In the genomic region with DNA sequence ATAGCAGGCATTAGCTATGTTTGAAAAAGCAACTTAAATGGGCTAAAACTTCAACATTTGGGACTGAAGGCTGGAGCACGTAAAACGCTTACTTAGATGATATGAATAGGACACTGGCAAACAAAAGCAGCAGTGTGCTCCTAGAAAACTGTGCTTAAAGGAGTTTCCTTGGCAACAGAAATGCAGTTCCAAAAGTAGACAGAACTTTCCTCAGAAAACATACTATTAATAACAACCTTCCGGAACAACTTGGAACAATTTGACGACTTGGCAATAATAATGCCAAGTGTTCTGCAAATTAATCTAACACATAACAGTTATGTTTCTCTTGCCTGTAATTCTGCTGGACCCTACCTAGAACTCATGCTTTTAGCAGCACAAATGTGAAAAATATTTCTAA, we compare ENCODE assay signal across 10 cellular contexts.
DNase-seq lines count a peak whose midpoint lies in the region; ATAC-seq and TF ChIP-seq lines count a peak whose summit lies in the region.
"Had no signal": no experiment of that assay in that cellular context is flagged by ENCODE, and none has a peak within 500 bp of the region (broad histone marks: within the 10 kb centered on the region; RNA-seq: fewer than 3 reads in every experiment).

No MANE protein-coding gene starts in this region.

- ATAC-seq in psoas muscle (peak in 1 of 4 donors; percentile 29), HG03175 (IDR thresholded peaks at IDR 0.05; ENCODE audit: unreplicated experiment) (no peak)

- H3K27me3 Mint-ChIP-seq in chondrocyte (ENCODE audit: low read depth) (no peaks in the 10 kb centered on the region), endothelial cell (ENCODE audit: unreplicated experiment) (no peaks in the 10 kb centered on the region)

- DNase-seq in AG20443 (ENCODE audit: low spot score) = peak; percentile 21
- DNase-seq in chondrocyte (ENCODE audit: low spot score) = no peak
- DNase-seq in psoas muscle = no peak
- DNase-seq in NCI-H226 = no peak
- no peak for DNase-seq in mesenteric fat pad (ENCODE audit: low spot score)
- DNase-seq in endothelial cell (ENCODE audit: low spot score) = no peak
- DNase-seq: NCI-H2029 had no signal

- peaks cover 0 to 7% of the 10 kb centered on the region in 2 donors for H3K36me3 ChIP-seq in psoas muscle (ENCODE audit: insufficient read depth in 1 of 2, low read depth in 1 of 2)

- H3K36me3 Mint-ChIP-seq in chondrocyte (ENCODE audit: low read depth) (no peaks in the 10 kb centered on the region), endothelial cell (ENCODE audit: low read depth, unreplicated experiment) (no peaks in the 10 kb centered on the region)

- H3K4me1 ChIP-seq in psoas muscle = peaks cover 41% of the 10 kb centered on the region

- H3K27ac ChIP-seq in layer of hippocampus (ENCODE audit: low read depth, low read length) (peak overlapping the region; percentile 54), psoas muscle (peak overlapping the region; percentile 48)

- H3K9me3 ChIP-seq in psoas muscle = no peaks in the 10 kb centered on the region

- H3K9me3 Mint-ChIP-seq in chondrocyte (ENCODE audit: low read depth) (no peaks in the 10 kb centered on the region), endothelial cell (ENCODE audit: unreplicated experiment) (no peaks in the 10 kb centered on the region)

- no peak overlapping the region for H3K4me3 ChIP-seq in psoas muscle

- intact Hi-C loops in psoas muscle (cut with DNase I) = loop anchor here (10.0 kb wide), 2 partner anchors 108 to 128 kb away; no protein-coding TSS in a partner anchor

- WGBS in psoas muscle, 3 donors = 5 to 16% (median 7%) methylated on average over 4 of the region's 4 CpGs

- peaks cover 47% of the 10 kb centered on the region for H3K4me1 Mint-ChIP-seq in chondrocyte (ENCODE audit: low read depth)
- H3K4me1 Mint-ChIP-seq in endothelial cell (ENCODE audit: unreplicated experiment) = peaks cover 3% of the 10 kb centered on the region

- no peaks in the 10 kb centered on the region for H3K27me3 ChIP-seq in layer of hippocampus (ENCODE audit: control insufficient read depth, insufficient read depth, low read length)
- H3K27me3 ChIP-seq in psoas muscle (ENCODE audit: insufficient read depth in 3 of 3, low read length in 2 of 3) = no peaks in the 10 kb centered on the region

- H3K27ac Mint-ChIP-seq in chondrocyte (ENCODE audit: unreplicated experiment) = peak overlapping the region; percentile 97
- H3K27ac Mint-ChIP-seq in endothelial cell (ENCODE audit: unreplicated experiment) = no peak overlapping the region
- H3K27ac Mint-ChIP-seq: progenitor cell of endocrine pancreas had no signal

- H3K4me3 Mint-ChIP-seq in chondrocyte (ENCODE audit: unreplicated experiment) (peak overlapping the region; percentile 20), endothelial cell (ENCODE audit: unreplicated experiment) (no peak overlapping the region)

- no peak for TF ChIP-seq CTCF in chondrocyte (IDR thresholded peaks at IDR 0.05)
- TF ChIP-seq CTCF in psoas muscle (IDR thresholded peaks at IDR 0.05) = no peak
- TF ChIP-seq CTCF in endothelial cell (IDR thresholded peaks at IDR 0.05; ENCODE audit: unreplicated experiment) = no peak
